23 cellular contexts compared by ENCODE assay signal in genomic region chr12:53170876-53171724, GRCh38. TPM values are rescaled to one million over a fixed set of nuclear protein-coding genes. Genes with fewer than 3 reads are reported as not detected.
A peak's percentile ranks its signal among the peaks of the same experiment; 100 is the strongest.
DNase-seq lines count a peak whose midpoint lies in the region; ATAC-seq and TF ChIP-seq lines count a peak whose summit lies in the region.
"Had no signal": no experiment of that assay in that cellular context is flagged by ENCODE, and none has a peak within 500 bp of the region (broad histone marks: within the 10 kb centered on the region; RNA-seq: fewer than 3 reads in every experiment).

No MANE protein-coding gene starts in this region.

- H3K18ac ChIP-seq in IMR-90 (ENCODE audit: low read depth, low read length), result no peak overlapping the region

- no peak overlapping the region for H3K4me3 ChIP-seq in IMR-90 (ENCODE audit: insufficient read depth, low read depth, low read length)
- H3K4me3 ChIP-seq: body of pancreas, heart right ventricle, lung, skin epidermis, uterus had no signal

- H3K4me2 ChIP-seq in IMR-90 (ENCODE audit: low read depth, low read length), result no peak overlapping the region

- H3K27ac ChIP-seq in IMR-90 (ENCODE audit: insufficient read depth, low read length), result no peak overlapping the region
- H3K27ac ChIP-seq: body of pancreas, heart right ventricle, skin epidermis had no signal

- peaks cover 19% of the 10 kb centered on the region for H3K4me1 ChIP-seq in IMR-90 (ENCODE audit: control insufficient read depth, insufficient read depth, low read length)
- H3K4me1 ChIP-seq: uterus had no signal

- H3K9me3 ChIP-seq in IMR-90 (ENCODE audit: control insufficient read depth, insufficient read depth, low read length), result no peaks in the 10 kb centered on the region
- H3K9me3 ChIP-seq: body of pancreas, heart right ventricle, uterus had no signal

- peak overlapping the region; percentile 78 for H2AK9ac ChIP-seq in IMR-90 (replicated peaks; ENCODE audit: low read depth, low read length, poor library complexity)

- no peak overlapping the region; the same call in 1 of the 2 replicates for H3K9ac ChIP-seq in IMR-90 (ENCODE audit: low read depth, low read length)

- no peak for ATAC-seq in IMR-90 (ENCODE audit: low read depth)
- peak; percentile 10 for ATAC-seq in esophagus mucosa
- ATAC-seq: body of pancreas had no signal

- no peak overlapping the region for H2BK120ac ChIP-seq in IMR-90 (ENCODE audit: low read depth, low read length)

- no peak overlapping the region for H3K56ac ChIP-seq in IMR-90 (ENCODE audit: extremely low read depth, insufficient read depth, low read length)

- no peak overlapping the region for H3K4me3 Mint-ChIP-seq in activated CD4-positive, alpha-beta memory T cell treated with anti-CD3 and anti-CD28 coated beads for 36 hours
- H3K4me3 Mint-ChIP-seq in endothelial cell (ENCODE audit: unreplicated experiment), result no peak overlapping the region
- H3K4me3 Mint-ChIP-seq: activated naive CD8-positive, alpha-beta T cell; CD4-positive, alpha-beta memory T cell had no signal

- BruUV-seq in IMR-90 (replicated peaks; lab: Mats Ljungman, UMichigan), result no TSS peak

- no peak for TF ChIP-seq RAD21 in IMR-90 (IDR thresholded peaks at IDR 0.05; ENCODE audit: low read length)

- POLR2A ChIA-PET in IMR-90 (lab: Charles Lee; ENCODE audit: unreplicated experiment), result no interaction called here
- POLR2A ChIA-PET in activated CD4-positive, alpha-beta memory T cell treated with anti-CD3 and anti-CD28 coated beads for 36 hours (lab: Charles Lee), result interaction anchor here (0.8 kb wide), 1 partner anchor 16 kb away, joined by 3 read pairs; no protein-coding TSS in a partner anchor

- peak overlapping the region; percentile 67; the same call in 1 of the 2 replicates for H3K14ac ChIP-seq in IMR-90 (replicated peaks; ENCODE audit: low read depth, low read length)

- intact Hi-C loops in IMR-90 (cut with micrococcal nuclease), result no loop called here
- intact Hi-C loops in activated CD4-positive, alpha-beta memory T cell treated with anti-CD3 and anti-CD28 coated beads for 36 hours (cut with micrococcal nuclease), result no loop called here

- dilution Hi-C loops in IMR-90 (cut with HindIII; ENCODE audit: low sequenced_read_pairs, unreplicated experiment), result no loop called here

- H3K9me3 Mint-ChIP-seq in activated CD4-positive, alpha-beta memory T cell treated with anti-CD3 and anti-CD28 coated beads for 36 hours, result no peaks in the 10 kb centered on the region
- no peaks in the 10 kb centered on the region for H3K9me3 Mint-ChIP-seq in endothelial cell (ENCODE audit: unreplicated experiment)
- H3K9me3 Mint-ChIP-seq: CD4-positive, alpha-beta memory T cell had no signal

- H2BK5ac ChIP-seq in IMR-90 (ENCODE audit: low read depth, low read length, poor library complexity, severe bottlenecking), result no peak overlapping the region

- H3K27me3 Mint-ChIP-seq in activated CD4-positive, alpha-beta memory T cell treated with anti-CD3 and anti-CD28 coated beads for 36 hours, result no peaks in the 10 kb centered on the region
- H3K27me3 Mint-ChIP-seq in endothelial cell (ENCODE audit: unreplicated experiment), result peaks cover 17% of the 10 kb centered on the region
- H3K27me3 Mint-ChIP-seq: activated naive CD8-positive, alpha-beta T cell; CD4-positive, alpha-beta memory T cell had no signal

- CTCF ChIA-PET in IMR-90 (lab: Yijun Ruan, JAX), result no interaction called here
- CTCF ChIA-PET in activated CD4-positive, alpha-beta memory T cell treated with anti-CD3 and anti-CD28 coated beads for 36 hours (lab: Charles Lee), result interaction anchor here (0.6 to 2.1 kb wide), 2 partner anchors 12 to 26 kb away, joined by 3 to 13 read pairs; no protein-coding TSS in a partner anchor

- no peaks in the 10 kb centered on the region for H4K20me1 ChIP-seq in IMR-90 (ENCODE audit: insufficient read depth, low read length)

- H2BK15ac ChIP-seq in IMR-90 (ENCODE audit: low read depth, low read length), result no peak overlapping the region; the same call in 2 of the 3 replicates

- peaks cover 6% of the 10 kb centered on the region for H3K4me1 Mint-ChIP-seq in activated CD4-positive, alpha-beta memory T cell treated with anti-CD3 and anti-CD28 coated beads for 36 hours (ENCODE audit: low read depth)
- peaks cover 8% of the 10 kb centered on the region for H3K4me1 Mint-ChIP-seq in endothelial cell (ENCODE audit: unreplicated experiment)

- no peak overlapping the region; the same call in 1 of the 2 replicates for H4K91ac ChIP-seq in IMR-90 (ENCODE audit: insufficient read depth, low read depth, low read length)

- H3K27ac Mint-ChIP-seq in activated CD4-positive, alpha-beta memory T cell treated with anti-CD3 and anti-CD28 coated beads for 36 hours, result no peak overlapping the region
- no peak overlapping the region for H3K27ac Mint-ChIP-seq in endothelial cell (ENCODE audit: unreplicated experiment)
- H3K27ac Mint-ChIP-seq: activated naive CD8-positive, alpha-beta T cell had no signal

- peak overlapping the region; percentile 38 for H2AK5ac ChIP-seq in IMR-90 (ENCODE audit: low read depth, low read length)

- H3K9me1 ChIP-seq in IMR-90 (ENCODE audit: insufficient read depth, low read length), result peaks cover 22% of the 10 kb centered on the region

- TF ChIP-seq CTCF in IMR-90 (conservative IDR thresholded peaks at IDR 0.05; ENCODE audit: low read depth, low read length) (no peak), endothelial cell (IDR thresholded peaks at IDR 0.05; ENCODE audit: unreplicated experiment) (no peak)

- H3K79me1 ChIP-seq in IMR-90 (ENCODE audit: low read depth in 1 of 2, low read length in 2 of 2), result peaks cover 0 to 24% of the 10 kb centered on the region in 2 experiments; a peak in 2 of 4 replicates

- WGBS in IMR-90 (ENCODE audit: extremely low coverage in 2 of 2, insufficient read length in 1 of 2), 2 experiments, result no CpG with 5 or more reads among the region's 14 CpGs

- no peak overlapping the region for H4K5ac ChIP-seq in IMR-90 (ENCODE audit: low read depth, low read length)

- 0 out of 2 replicates have a peak overlapping the region, but pooled peaks have one; percentile 50 for H3K4ac ChIP-seq in IMR-90 (ENCODE audit: low read depth, low read length)

- no peak overlapping the region for H2BK20ac ChIP-seq in IMR-90 (ENCODE audit: low read depth, low read length)

- no peak overlapping the region for H4K8ac ChIP-seq in IMR-90 (ENCODE audit: low read depth in 2 of 2, low read length in 2 of 2)

- no peak overlapping the region for H3K23ac ChIP-seq in IMR-90 (ENCODE audit: low read depth, low read length)

- H3K27me3 ChIP-seq in IMR-90 (ENCODE audit: control insufficient read depth, insufficient read depth, low read length), result no peaks in the 10 kb centered on the region
- H3K27me3 ChIP-seq: body of pancreas, heart right ventricle, uterus had no signal

- H3K36me3 ChIP-seq in IMR-90 (ENCODE audit: control insufficient read depth, insufficient read depth, low read length), result peaks cover 22% of the 10 kb centered on the region
- H3K36me3 ChIP-seq: uterus had no signal

- peak overlapping the region; percentile 75 for H2AFZ ChIP-seq in IMR-90 (replicated peaks; ENCODE audit: low read length, poor library complexity)

- in situ Hi-C loops in IMR-90 (cut with MboI; ENCODE audit: low sequenced_read_pairs), result no loop called here

- DNase-seq in NCI-H82 (lab: John Stamatoyannopoulos, UW) (peak; percentile 37), NCI-H82 treated with DMSO at 0.1 percent for 48 hours (lab: John Stamatoyannopoulos, UW; ENCODE audit: unreplicated experiment) (no peak), IMR-90 (no peak), amniotic stem cell (lab: John Stamatoyannopoulos, UW) (no peak), endothelial cell (ENCODE audit: low spot score) (no peak)
- DNase-seq in stimulated activated CD8-positive, alpha-beta memory T cell treated with anti-CD3 and anti-CD28 coated beads, Interleukin-4, amount 100 ng/mL, for 48 hours, result peak; percentile 9
- DNase-seq in activated CD4-positive, alpha-beta memory T cell treated with anti-CD3 and anti-CD28 coated beads for 36 hours, result no peak
- DNase-seq: activated CD4-positive, alpha-beta T cell treated with anti-CD3 and anti-CD28 coated beads, Interleukin-2, amount 50 U/mL, for 1 hour; body of pancreas; CD4-positive, alpha-beta memory T cell; cortex of kidney; DMS53; heart right ventricle; KBM-7; NCI-H187 treated with DMSO at 0.1 percent for 48 hours; stimulated activated CD4-positive, alpha-beta T cell treated with anti-CD3 and anti-CD28 coated beads, Interleukin-2, amount 100 ng/mL, for 48 hours had no signal

- H3K36me3 Mint-ChIP-seq in activated CD4-positive, alpha-beta memory T cell treated with anti-CD3 and anti-CD28 coated beads for 36 hours, result peaks cover 2% of the 10 kb centered on the region
- H3K36me3 Mint-ChIP-seq in endothelial cell (ENCODE audit: low read depth, unreplicated experiment), result peaks cover 23% of the 10 kb centered on the region

- TF ChIP-seq POLR2A in IMR-90 (IDR thresholded peaks at IDR 0.05; ENCODE audit: low read depth, low read length), result no peak

TF ChIP-seq in IMR-90, 13 proteins besides CTCF, POLR2A, EP300 and RAD21 (continues in another document):
- TF ChIP-seq MAZ (IDR thresholded peaks at IDR 0.05; ENCODE audit: borderline replicate concordance, low read depth, low read length) (no peak), CEBPB (IDR thresholded peaks at IDR 0.05; ENCODE audit: low read depth, low read length) (no peak)

RNA-seq across cellular contexts. Expression of gene ZNF740, which starts 9.4 kb away (rescaled TPM):
- total RNA-seq in IMR-90 (2012; rRNA removed) (11.7 and 13.1 TPM in 2 replicates), esophagus mucosa (19.6 TPM), endothelial cell (ENCODE audit: unreplicated experiment) (47.6 TPM)
- 7.0 and 14.0 TPM in 2 replicates for polyA plus RNA-seq in IMR-90 (2012; rRNA removed)
- 3.0 and 3.9 TPM in 2 replicates for polyA plus RNA-seq in IMR-90 (2012; cell fraction: cytosol; rRNA removed)
- 13.8 and 55.4 TPM in 2 replicates for polyA plus RNA-seq in IMR-90 (2012; cell fraction: nucleus; rRNA removed; ENCODE audit: low replicate concordance)
- total RNA-seq in activated CD4-positive, alpha-beta memory T cell treated with anti-CD3 and anti-CD28 coated beads for 36 hours, result 10 to 100 TPM; 32.6 to 37.5 TPM

RNA-seq across cellular contexts. Expression of gene CSAD, which starts 9.6 kb away (rescaled TPM):
- 5.0 and 5.4 TPM in 2 replicates for total RNA-seq in IMR-90 (2012; rRNA removed)
- polyA plus RNA-seq in IMR-90 (2012; rRNA removed), result 39.8 and 45.6 TPM in 2 replicates
- polyA plus RNA-seq in IMR-90 (2012; cell fraction: cytosol; rRNA removed), result 8.8 and 9.9 TPM in 2 replicates
- 572 and 670 TPM in 2 replicates for polyA plus RNA-seq in IMR-90 (2012; cell fraction: nucleus; rRNA removed; ENCODE audit: low replicate concordance)
- 17.1 TPM for total RNA-seq in esophagus mucosa
- 10 to 100 TPM; 21.4 to 23.7 TPM for total RNA-seq in activated CD4-positive, alpha-beta memory T cell treated with anti-CD3 and anti-CD28 coated beads for 36 hours
- total RNA-seq in endothelial cell (ENCODE audit: unreplicated experiment), result 23.8 TPM

RNA-seq across cellular contexts. Expression of gene ITGB7, which starts 36.0 kb away (rescaled TPM):
- total RNA-seq in IMR-90 (2012; rRNA removed) (under 0.01 and 0.18 TPM in 2 replicates), esophagus mucosa (7.0 TPM), endothelial cell (ENCODE audit: unreplicated experiment) (0.56 TPM)
- polyA plus RNA-seq in IMR-90 (2012; rRNA removed), result 0.44 and 0.60 TPM in 2 replicates
- 0.11 and 0.23 TPM in 2 replicates for polyA plus RNA-seq in IMR-90 (2012; cell fraction: cytosol; rRNA removed)
- 2.5 and 4.3 TPM in 2 replicates for polyA plus RNA-seq in IMR-90 (2012; cell fraction: nucleus; rRNA removed; ENCODE audit: low replicate concordance)
- total RNA-seq in activated CD4-positive, alpha-beta memory T cell treated with anti-CD3 and anti-CD28 coated beads for 36 hours, result 100 to 1,000 TPM; 168 to 169 TPM
- total RNA-seq: endothelial cell of umbilical vein, NCI-H460 had no signal

Comparison
In these comparisons a context has a peak if more than half of its experiments do, and no peak if none do; other contexts are left out.
1. DNase-seq: peak in NCI-H82 (single experiment) and stimulated activated CD8-positive, alpha-beta memory T cell treated with anti-CD3 and anti-CD28 coated beads, Interleukin-4, amount 100 ng/mL, for 48 hours (single experiment); none in NCI-H82 treated with DMSO at 0.1 percent for 48 hours (single experiment), IMR-90 (single experiment), activated CD4-positive, alpha-beta memory T cell treated with anti-CD3 and anti-CD28 coated beads for 36 hours (single experiment), amniotic stem cell (single experiment) and endothelial cell (single experiment).
2. RNA of gene ITGB7, which starts 36.0 kb away (total RNA-seq): 168 to 169 TPM in activated CD4-positive, alpha-beta memory T cell treated with anti-CD3 and anti-CD28 coated beads for 36 hours; 7.0 TPM in esophagus mucosa (single experiment), 0.56 TPM in endothelial cell (single experiment) and under 0.01 to 0.18 TPM in IMR-90; every median in the first group is over 10 times any median in the second.